21 cellular contexts compared by ENCODE assay signal in the genomic region with DNA sequence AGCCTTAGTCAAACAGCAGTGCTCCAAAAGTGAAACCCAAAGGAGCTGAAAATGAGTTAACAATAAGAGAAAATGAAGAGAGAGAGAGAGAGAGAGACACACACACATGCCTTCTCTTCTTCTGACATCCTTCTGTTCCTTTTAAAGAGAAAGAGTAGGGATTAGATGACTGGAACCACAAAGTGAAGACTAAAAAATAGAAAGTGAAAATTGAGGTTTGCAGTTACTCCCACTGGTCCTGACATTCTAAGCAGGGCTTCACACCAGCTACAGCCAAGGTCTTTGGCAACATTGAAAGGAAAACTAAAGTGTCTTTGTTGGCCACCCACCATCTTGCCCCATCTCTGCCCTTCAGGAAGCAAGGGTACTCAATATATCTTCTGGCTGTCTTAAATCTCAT. TPM values are rescaled to one million over a fixed set of nuclear protein-coding genes. Genes with fewer than 3 reads are reported as not detected.
DNase-seq lines count a peak whose midpoint lies in the region; ATAC-seq and TF ChIP-seq lines count a peak whose summit lies in the region.
"Had no signal": no experiment of that assay in that cellular context is flagged by ENCODE, and none has a peak within 500 bp of the region (broad histone marks: within the 10 kb centered on the region; RNA-seq: fewer than 3 reads in every experiment).

No MANE protein-coding gene starts in this region.

- no peaks in the 10 kb centered on the region for H3K27me3 Mint-ChIP-seq in activated CD4-positive, alpha-beta T cell treated with anti-CD3 and anti-CD28 coated beads, Interleukin-2, amount 10 ng/mL, durations not matched to agents 24 days and 14 days
- H3K27me3 Mint-ChIP-seq in activated T-helper 17 cell treated with anti-CD3 and anti-CD28 coated beads, Interleukin-2, amount 50 U/mL, for 72 hours, result no peaks in the 10 kb centered on the region
- no peaks in the 10 kb centered on the region for H3K27me3 Mint-ChIP-seq in CD8-positive, alpha-beta T cell (ENCODE audit: low read depth)
- H3K27me3 Mint-ChIP-seq: activated B cell treated with CpG ODN at 0.5 μM for 24 hours had no signal

- CTCF ChIA-PET in CD8-positive, alpha-beta T cell (lab: Charles Lee), result no interaction called here

- ATAC-seq in HG02610 (IDR thresholded peaks at IDR 0.05; ENCODE audit: unreplicated experiment), result peak; percentile 43
- ATAC-seq in activated T-helper 17 cell treated with anti-CD3 and anti-CD28 coated beads, Interleukin-2, amount 50 U/mL, for 72 hours (replicated peaks), result peak; percentile 85
- ATAC-seq in CD8-positive, alpha-beta T cell, result no peak
- ATAC-seq: gastrocnemius medialis had no signal

- H3K4me1 Mint-ChIP-seq in activated CD4-positive, alpha-beta T cell treated with anti-CD3 and anti-CD28 coated beads, Interleukin-2, amount 10 ng/mL, durations not matched to agents 24 days and 14 days, result peaks cover 17% of the 10 kb centered on the region
- peaks cover 8% of the 10 kb centered on the region for H3K4me1 Mint-ChIP-seq in activated T-helper 17 cell treated with anti-CD3 and anti-CD28 coated beads, Interleukin-2, amount 50 U/mL, for 72 hours
- H3K4me1 Mint-ChIP-seq in CD8-positive, alpha-beta T cell (ENCODE audit: low read depth), result no peaks in the 10 kb centered on the region

- TF ChIP-seq CTCF in CD8-positive, alpha-beta T cell (IDR thresholded peaks at IDR 0.05), result no peak

- H3K36me3 Mint-ChIP-seq in activated CD4-positive, alpha-beta T cell treated with anti-CD3 and anti-CD28 coated beads, Interleukin-2, amount 10 ng/mL, durations not matched to agents 24 days and 14 days (ENCODE audit: low read depth), result peaks cover 63% of the 10 kb centered on the region
- H3K36me3 Mint-ChIP-seq in activated T-helper 17 cell treated with anti-CD3 and anti-CD28 coated beads, Interleukin-2, amount 50 U/mL, for 72 hours (ENCODE audit: low read depth), result peaks cover 97% of the 10 kb centered on the region
- H3K36me3 Mint-ChIP-seq in CD8-positive, alpha-beta T cell, result peaks cover 78% of the 10 kb centered on the region

- intact Hi-C loops in activated CD4-positive, alpha-beta T cell treated with anti-CD3 and anti-CD28 coated beads, Interleukin-2, amount 10 ng/mL, durations not matched to agents 24 days and 14 days (cut with micrococcal nuclease), result loop anchor here (1.0 to 10.0 kb wide), 8 partner anchors 62 to 400 kb away; a partner anchor contains a TSS
- intact Hi-C loops in CD8-positive, alpha-beta T cell (cut with DNase I, micrococcal nuclease), result loop anchor here in 1 of 2 experiments (5.0 kb wide), 1 partner anchor 90 kb away; no protein-coding TSS in a partner anchor

- peaks cover 5% of the 10 kb centered on the region for H3K9me3 Mint-ChIP-seq in activated CD4-positive, alpha-beta T cell treated with anti-CD3 and anti-CD28 coated beads, Interleukin-2, amount 10 ng/mL, durations not matched to agents 24 days and 14 days
- H3K9me3 Mint-ChIP-seq in activated T-helper 17 cell treated with anti-CD3 and anti-CD28 coated beads, Interleukin-2, amount 50 U/mL, for 72 hours, result no peaks in the 10 kb centered on the region
- no peaks in the 10 kb centered on the region for H3K9me3 Mint-ChIP-seq in CD8-positive, alpha-beta T cell
- H3K9me3 Mint-ChIP-seq: activated B cell treated with CpG ODN at 0.5 μM for 24 hours, HFFc6 had no signal

- DNase-seq in activated CD4-positive, alpha-beta T cell treated with anti-CD3 and anti-CD28 coated beads, Interleukin-2, amount 10 ng/mL, durations not matched to agents 24 days and 14 days, result peak; percentile 62
- DNase-seq in activated CD4-positive, alpha-beta T cell treated with anti-CD3 and anti-CD28 coated beads for 4 hours, result no peak
- DNase-seq in stimulated activated CD8-positive, alpha-beta memory T cell treated with anti-CD3 and anti-CD28 coated beads, Interleukin-4, amount 100 ng/mL, for 48 hours, result peak; percentile 32
- no peak for DNase-seq in CD8-positive, alpha-beta T cell
- DNase-seq in SKM-1 treated with dmso at 0.1 percent for 144 hours (lab: John Stamatoyannopoulos, UW; ENCODE audit: unreplicated experiment), result no peak
- DNase-seq in SW480 (ENCODE audit: low spot score), result no peak
- DNase-seq: activated B cell treated with CpG ODN at 0.5 μM for 24 hours; activated CD8-positive, alpha-beta memory T cell treated with anti-CD3 and anti-CD28 coated beads, Interleukin-2, amount 50 U/mL, for 48 hours; gastrocnemius medialis; HFFc6; NCI-H526; Right ventricle myocardium superior; spleen; stimulated activated naive CD4-positive, alpha-beta T cell; trophoblast cell had no signal

- POLR2A ChIA-PET in CD8-positive, alpha-beta T cell (lab: Charles Lee), result no interaction called here

- H3K36me3 ChIP-seq in CD8-positive, alpha-beta T cell (ENCODE audit: insufficient read depth, low read length), result peaks cover 25% of the 10 kb centered on the region

- H3K27ac ChIP-seq in CD8-positive, alpha-beta T cell (ENCODE audit: low read depth, low read length), result no peak overlapping the region
- H3K27ac ChIP-seq: C4-2B, gastrocnemius medialis had no signal

- peak overlapping the region; percentile 69 for H3K27ac Mint-ChIP-seq in activated CD4-positive, alpha-beta T cell treated with anti-CD3 and anti-CD28 coated beads, Interleukin-2, amount 10 ng/mL, durations not matched to agents 24 days and 14 days
- H3K27ac Mint-ChIP-seq in activated T-helper 17 cell treated with anti-CD3 and anti-CD28 coated beads, Interleukin-2, amount 50 U/mL, for 72 hours, result peak overlapping the region; percentile 48
- no peak overlapping the region for H3K27ac Mint-ChIP-seq in CD8-positive, alpha-beta T cell
- H3K27ac Mint-ChIP-seq: activated B cell treated with CpG ODN at 0.5 μM for 24 hours, HFFc6 had no signal

- no peaks in the 10 kb centered on the region for H3K27me3 ChIP-seq in CD8-positive, alpha-beta T cell (ENCODE audit: insufficient read depth, low read length)
- H3K27me3 ChIP-seq: gastrocnemius medialis, spleen had no signal

- H3K4me1 ChIP-seq in CD8-positive, alpha-beta T cell (ENCODE audit: insufficient read depth, low read length), result no peaks in the 10 kb centered on the region
- H3K4me1 ChIP-seq: gastrocnemius medialis had no signal

- H3K4me3 Mint-ChIP-seq in activated CD4-positive, alpha-beta T cell treated with anti-CD3 and anti-CD28 coated beads, Interleukin-2, amount 10 ng/mL, durations not matched to agents 24 days and 14 days, result no peak overlapping the region
- no peak overlapping the region for H3K4me3 Mint-ChIP-seq in activated T-helper 17 cell treated with anti-CD3 and anti-CD28 coated beads, Interleukin-2, amount 50 U/mL, for 72 hours
- H3K4me3 Mint-ChIP-seq in CD8-positive, alpha-beta T cell, result no peak overlapping the region
- H3K4me3 Mint-ChIP-seq: activated B cell treated with CpG ODN at 0.5 μM for 24 hours, HFFc6 had no signal

- no peak overlapping the region for H3K4me3 ChIP-seq in CD8-positive, alpha-beta T cell (ENCODE audit: low read depth, low read length)
- H3K4me3 ChIP-seq: gastrocnemius medialis, spleen had no signal

- H3K9me3 ChIP-seq in CD8-positive, alpha-beta T cell (ENCODE audit: low read length), result no peaks in the 10 kb centered on the region
- H3K9me3 ChIP-seq: gastrocnemius medialis, spleen had no signal

RNA-seq across cellular contexts. Expression of a gene that starts 59.2 kb away (rescaled TPM):
- 0.24 and 0.42 TPM in 2 replicates for total RNA-seq in activated CD4-positive, alpha-beta T cell treated with anti-CD3 and anti-CD28 coated beads, Interleukin-2, amount 10 ng/mL, durations not matched to agents 24 days and 14 days
- total RNA-seq in activated T-helper 17 cell treated with anti-CD3 and anti-CD28 coated beads, Interleukin-2, amount 50 U/mL, for 72 hours, result not detected
- under 1 TPM in 1 of 2 experiments, not detected in 1; 0.79 TPM for total RNA-seq in CD8-positive, alpha-beta T cell
- total RNA-seq: dermis microvascular lymphatic vessel endothelial cell, epithelial cell of proximal tubule, LHCN-M2 had no signal

Comparison
In these comparisons a context has a peak if more than half of its experiments do, and no peak if none do; other contexts are left out.
1. DNase-seq: peak in activated CD4-positive, alpha-beta T cell treated with anti-CD3 and anti-CD28 coated beads, Interleukin-2, amount 10 ng/mL, durations not matched to agents 24 days and 14 days (single experiment) and stimulated activated CD8-positive, alpha-beta memory T cell treated with anti-CD3 and anti-CD28 coated beads, Interleukin-4, amount 100 ng/mL, for 48 hours (single experiment); none in activated CD4-positive, alpha-beta T cell treated with anti-CD3 and anti-CD28 coated beads for 4 hours (0 of 2), CD8-positive, alpha-beta T cell (0 of 7), SKM-1 treated with dmso at 0.1 percent for 144 hours (single experiment) and SW480 (single experiment).